Comparison of ENCODE assay signal across 8 cellular contexts in genomic region chr1:181105134-181106021, GRCh38. TPM values are rescaled to one million over a fixed set of nuclear protein-coding genes. Genes with fewer than 3 reads are reported as not detected.
DNase-seq lines count a peak whose midpoint lies in the region; ATAC-seq, FAIRE-seq and TF ChIP-seq lines count a peak whose summit lies in the region.

No MANE protein-coding gene starts in this region.

- no peak for TF ChIP-seq CTCF in right atrium auricular region (IDR thresholded peaks at IDR 0.05)

- no peaks in the 10 kb centered on the region for H3K9me3 ChIP-seq in T-helper 17 cell (ENCODE audit: control insufficient read depth, low read length, poor library complexity, severe bottlenecking)
- no peaks in the 10 kb centered on the region for H3K9me3 ChIP-seq in right atrium auricular region

- H3K36me3 Mint-ChIP-seq in T-helper 17 cell (ENCODE audit: low read depth): peaks cover 2% of the 10 kb centered on the region

- peak; percentile 88 for FAIRE-seq in GM12892 (lab: Jason Lieb, UNC)
- no peak for FAIRE-seq in urothelium cell line (lab: Jason Lieb, UNC)

- no peak; the same call in 1 of the 2 replicates for TF ChIP-seq POLR2A in GM12892 (IDR thresholded peaks at IDR 0.05; ENCODE audit: low read depth, low read length)

- peaks cover 42% of the 10 kb centered on the region for H3K4me1 Mint-ChIP-seq in T-helper 17 cell

- H3K27ac ChIP-seq in angular gyrus (ENCODE audit: low read depth, low read length): peak overlapping the region; percentile 90
- peak overlapping the region; percentile 81 to 92 for H3K27ac ChIP-seq in right atrium auricular region

- H3K36me3 ChIP-seq in right atrium auricular region: no peaks in the 10 kb centered on the region

- H3K27ac Mint-ChIP-seq in T-helper 17 cell: peak overlapping the region; percentile 96

- H3K27me3 ChIP-seq in right atrium auricular region: no peaks in the 10 kb centered on the region

- ATAC-seq in HG02840 (IDR thresholded peaks at IDR 0.05; ENCODE audit: low FRiP score, unreplicated experiment) (peak; percentile 61), T-helper 17 cell (peak; percentile 92)

- peak overlapping the region; percentile 94 for H3K4me3 Mint-ChIP-seq in T-helper 17 cell

- DNase-seq in GM12892 (ENCODE audit: insufficient read length) (peak; percentile 90), NCI-H146 treated with DMSO at 0.1 percent for 48 hours (lab: John Stamatoyannopoulos, UW; ENCODE audit: unreplicated experiment) (peak; percentile 80), T-helper 17 cell (peak; percentile 92 to 97 (median 92)), right atrium auricular region (ENCODE audit: low spot score) (peak; percentile 94), pulmonary artery endothelial cell (ENCODE audit: low read depth, low spot score) (peak; percentile 60), urothelium cell line (ENCODE audit: low spot score) (peak; percentile 95)

- peaks cover 12% of the 10 kb centered on the region for H3K27me3 Mint-ChIP-seq in T-helper 17 cell

- H3K4me1 ChIP-seq in right atrium auricular region: peaks cover 0 to 50% of the 10 kb centered on the region in 2 donors

- H3K4me3 ChIP-seq in right atrium auricular region: peak overlapping the region; percentile 68 to 72

RNA-seq across cellular contexts. Expression of gene IER5, which starts 16.9 kb away (rescaled TPM):
- polyA plus RNA-seq in GM12892 (2012; ENCODE audit: missing spikeins): 33.4 TPM
- total RNA-seq in T-helper 17 cell (100 to 1,000 TPM; 123 to 145 TPM), right atrium auricular region (10 to 100 TPM; 25.6 to 55.1 TPM), pulmonary artery endothelial cell (21.1 and 27.0 TPM in 2 replicates)

Comparison
In these comparisons a context has a peak if more than half of its experiments do, and no peak if none do; other contexts are left out.
1. Peak in every context shown above with its lines: DNase-seq, ATAC-seq, H3K4me3 ChIP-seq and H3K27ac ChIP-seq.